10 cellular contexts compared by ENCODE assay signal in the genomic region with DNA sequence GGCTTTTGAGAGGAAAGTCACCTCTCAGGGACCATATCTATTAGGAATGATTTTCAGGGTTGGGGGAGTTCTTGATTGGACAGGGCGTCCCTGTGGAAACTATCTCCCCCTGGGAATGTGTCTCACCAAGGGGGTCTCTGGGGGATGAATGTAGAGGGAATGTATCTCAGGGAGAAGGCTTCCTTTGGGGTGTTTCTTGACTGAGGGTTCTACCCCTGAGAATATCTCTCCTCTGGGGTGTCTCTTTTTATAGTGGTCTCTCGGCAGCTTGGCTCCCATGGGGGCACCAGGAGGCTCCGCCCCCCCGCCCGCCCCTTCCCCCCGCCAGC. TPM values are rescaled to one million over a fixed set of nuclear protein-coding genes. Genes with fewer than 3 reads are reported as not detected.
DNase-seq lines count a peak whose midpoint lies in the region; ATAC-seq, FAIRE-seq and TF ChIP-seq lines count a peak whose summit lies in the region.
"Had no signal": no experiment of that assay in that cellular context is flagged by ENCODE, and none has a peak within 500 bp of the region (broad histone marks: within the 10 kb centered on the region; RNA-seq: fewer than 3 reads in every experiment).

No MANE protein-coding gene starts in this region.

- peaks cover 75% of the 10 kb centered on the region for H3K27me3 Mint-ChIP-seq in activated CD4-positive, alpha-beta T cell treated with anti-CD3 and anti-CD28 coated beads, Interleukin-2, amount 10 ng/mL, durations not matched to agents 7 days and 5 days

- DNase-seq in activated CD4-positive, alpha-beta T cell treated with anti-CD3 and anti-CD28 coated beads, Interleukin-2, amount 10 ng/mL, durations not matched to agents 7 days and 5 days = no peak
- DNase-seq in activated CD4-positive, alpha-beta T cell treated with anti-CD3 and anti-CD28 coated beads, Interleukin-2, amount 50 U/mL, for 48 hours = no peak
- DNase-seq in Karpas-422 (no peak), H1 (ENCODE audit: low read depth in 1 of 2, low spot score in 2 of 2) (peak in 1 of 2 experiments; percentile 63), GM19239 (ENCODE audit: insufficient read length, low spot score) (no peak), dermis blood vessel endothelial cell (no peak)
- DNase-seq in stimulated activated effector memory CD8-positive, alpha-beta T cell treated with anti-CD3 and anti-CD28 coated beads, Interleukin-12 subunit alpha, Interleukin-12 subunit beta, amount 100 ng/mL, for 72 hours (ENCODE audit: low spot score in 2 of 2) = no peak

- H3K4me2 ChIP-seq in Karpas-422 (ENCODE audit: low read depth, low read length, poor library complexity, severe bottlenecking) (peak overlapping the region; percentile 59), H1 (ENCODE audit: insufficient read depth in 1 of 2, low read depth in 2 of 2, low read length in 2 of 2) (peak overlapping the region; percentile 73 to 88)

- H3K27ac ChIP-seq in Karpas-422 (ENCODE audit: low read length) = no peak overlapping the region
- H3K27ac ChIP-seq in H1 (ENCODE audit: low read depth, low read length) = no peak overlapping the region
- H3K27ac ChIP-seq: colonic mucosa, right atrium auricular region had no signal

- no peak for TF ChIP-seq RAD21 in H1 (IDR thresholded peaks at IDR 0.05 in 1 of 2, conservative IDR thresholded peaks at IDR 0.05 in 1 of 2; ENCODE audit: low read depth in 2 of 2, low read length in 2 of 2)

- H3K9me3 Mint-ChIP-seq in activated CD4-positive, alpha-beta T cell treated with anti-CD3 and anti-CD28 coated beads, Interleukin-2, amount 10 ng/mL, durations not matched to agents 7 days and 5 days = no peaks in the 10 kb centered on the region
- no peaks in the 10 kb centered on the region for H3K9me3 Mint-ChIP-seq in stimulated activated effector memory CD8-positive, alpha-beta T cell treated with anti-CD3 and anti-CD28 coated beads, Interleukin-12 subunit alpha, Interleukin-12 subunit beta, amount 100 ng/mL, for 72 hours

- H2BK12ac ChIP-seq in H1 (ENCODE audit: low read depth, low read length) = no peak overlapping the region

- no peaks in the 10 kb centered on the region for H3K9me3 ChIP-seq in Karpas-422 (ENCODE audit: low read length)
- H3K9me3 ChIP-seq in H1 (ENCODE audit: insufficient read depth in 2 of 2, low read depth in 1 of 2, low read length in 1 of 2) = no peaks in the 10 kb centered on the region
- H3K9me3 ChIP-seq: colonic mucosa, right atrium auricular region had no signal

- H3K9me2 ChIP-seq in Karpas-422 (replicated peaks; ENCODE audit: insufficient read depth, low read length) = no peaks in the 10 kb centered on the region

- no peak overlapping the region for H3K4ac ChIP-seq in H1 (replicated peaks; ENCODE audit: insufficient read length, low read depth, low read length)

- H3K27ac Mint-ChIP-seq in activated CD4-positive, alpha-beta T cell treated with anti-CD3 and anti-CD28 coated beads, Interleukin-2, amount 10 ng/mL, durations not matched to agents 7 days and 5 days = peak overlapping the region; percentile 27
- no peak overlapping the region for H3K27ac Mint-ChIP-seq in stimulated activated effector memory CD8-positive, alpha-beta T cell treated with anti-CD3 and anti-CD28 coated beads, Interleukin-12 subunit alpha, Interleukin-12 subunit beta, amount 100 ng/mL, for 72 hours

- no peak overlapping the region for H4K8ac ChIP-seq in H1 (ENCODE audit: extremely low read depth, insufficient read depth, low read length)

- H3K23ac ChIP-seq in H1 (ENCODE audit: insufficient read length) = no peak overlapping the region

- CTCF ChIA-PET in activated CD4-positive, alpha-beta T cell treated with anti-CD3 and anti-CD28 coated beads, Interleukin-2, amount 10 ng/mL, durations not matched to agents 7 days and 5 days (lab: Charles Lee) = no interaction called here
- CTCF ChIA-PET in H1 (lab: Charles Lee; ENCODE audit: partially characterized antibody) = interaction anchor here (1.2 to 2.7 kb wide), 2 partner anchors 15 to 38 kb away, joined by 3 to 11 read pairs; no protein-coding TSS in a partner anchor

- TF ChIP-seq EP300 in H1 (IDR thresholded peaks at IDR 0.05; ENCODE audit: borderline replicate concordance in 1 of 2, low read depth in 2 of 2, low read length in 2 of 2) = no peak

- peaks cover 19% of the 10 kb centered on the region for H3K23me2 ChIP-seq in H1 (ENCODE audit: low read depth, low read length)

- H3K9ac ChIP-seq in Karpas-422 (ENCODE audit: low read length) (peak overlapping the region; percentile 18; the same call in 1 of the 2 replicates), H1 (replicated peaks in 1 of 4; ENCODE audit: extremely low read depth in 1 of 4, low read depth in 3 of 4, low read length in 3 of 4) (no peak overlapping the region)

- peak overlapping the region; percentile 11 for H3K4me3 Mint-ChIP-seq in activated CD4-positive, alpha-beta T cell treated with anti-CD3 and anti-CD28 coated beads, Interleukin-2, amount 10 ng/mL, durations not matched to agents 7 days and 5 days
- peak overlapping the region; percentile 21 for H3K4me3 Mint-ChIP-seq in stimulated activated effector memory CD8-positive, alpha-beta T cell treated with anti-CD3 and anti-CD28 coated beads, Interleukin-12 subunit alpha, Interleukin-12 subunit beta, amount 100 ng/mL, for 72 hours

- no peaks in the 10 kb centered on the region for H3K36me3 ChIP-seq in Karpas-422 (ENCODE audit: insufficient read depth, low read length)
- H3K36me3 ChIP-seq in H1 (ENCODE audit: control insufficient read depth in 2 of 4, insufficient read depth in 4 of 4, low read length in 3 of 4) = no peaks in the 10 kb centered on the region
- H3K36me3 ChIP-seq: colonic mucosa, right atrium auricular region had no signal

- H2BK20ac ChIP-seq in H1 (ENCODE audit: low read length) = no peak overlapping the region

- no peak overlapping the region for H3K56ac ChIP-seq in H1 (replicated peaks; ENCODE audit: insufficient read length, low read depth, low read length)

- no peaks in the 10 kb centered on the region for H3K79me2 ChIP-seq in Karpas-422 (ENCODE audit: low read length)
- H3K79me2 ChIP-seq in H1 (ENCODE audit: control insufficient read depth in 1 of 2, insufficient read depth in 2 of 2, low read length in 2 of 2) = no peaks in the 10 kb centered on the region

- H3K27me3 ChIP-seq in Karpas-422 (ENCODE audit: low read length) = no peaks in the 10 kb centered on the region
- H3K27me3 ChIP-seq in H1 (replicated peaks in 1 of 4; ENCODE audit: control insufficient read depth in 3 of 4, extremely low read depth in 1 of 4, insufficient read depth in 3 of 4, low read length in 3 of 4) = peaks cover 0 to 13% (median 9%) of the 10 kb centered on the region in 4 experiments; a peak in 5 of 7 replicates

- no peak overlapping the region for H4K91ac ChIP-seq in H1 (replicated peaks; ENCODE audit: insufficient read length, low read length)

- H2AFZ ChIP-seq in Karpas-422 (ENCODE audit: low read length) = no peak overlapping the region
- H2AFZ ChIP-seq in H1 (ENCODE audit: low read length) = no peak overlapping the region

- TF ChIP-seq POLR2A in H1 (IDR thresholded peaks at IDR 0.05; ENCODE audit: control extremely low read depth in 1 of 2, low read depth in 2 of 2, low read length in 2 of 2) = no peak

- POLR2A ChIA-PET in activated CD4-positive, alpha-beta T cell treated with anti-CD3 and anti-CD28 coated beads, Interleukin-2, amount 10 ng/mL, durations not matched to agents 7 days and 5 days (lab: Charles Lee) = no interaction called here
- POLR2A ChIA-PET in H1 (lab: Charles Lee; ENCODE audit: partially characterized antibody) = interaction anchor here (1.1 to 1.8 kb wide), 4 partner anchors 8 to 52 kb away, joined by 3 to 13 read pairs (median 4); a partner anchor contains a TSS

- H2BK5ac ChIP-seq in H1 (ENCODE audit: low read depth, low read length) = no peak overlapping the region

- peaks cover 20% of the 10 kb centered on the region for H3K4me1 Mint-ChIP-seq in activated CD4-positive, alpha-beta T cell treated with anti-CD3 and anti-CD28 coated beads, Interleukin-2, amount 10 ng/mL, durations not matched to agents 7 days and 5 days
- H3K4me1 Mint-ChIP-seq in stimulated activated effector memory CD8-positive, alpha-beta T cell treated with anti-CD3 and anti-CD28 coated beads, Interleukin-12 subunit alpha, Interleukin-12 subunit beta, amount 100 ng/mL, for 72 hours = peaks cover 36% of the 10 kb centered on the region

- H4K5ac ChIP-seq in H1 (ENCODE audit: insufficient read length, low read depth, low read length) = no peak overlapping the region

- 2% methylated on average over 6 of the region's 6 CpGs; no CpG with 5 or more reads in 1 of the 2 experiments for WGBS in H1 (ENCODE audit: extremely low coverage in 1 of 2, insufficient coverage in 1 of 2, insufficient read length in 1 of 2, insufficient replicate concordance in 2 of 2, low coverage in 1 of 2, low lambda C conversion rate in 2 of 2, missing lambda C conversion rate in 1 of 2), 2 experiments

- H2BK15ac ChIP-seq in H1 (ENCODE audit: low read length) = no peak overlapping the region

- no peak overlapping the region for H3K18ac ChIP-seq in H1 (ENCODE audit: extremely low read depth, low read length)

- no peak for ATAC-seq in stimulated activated effector memory CD8-positive, alpha-beta T cell treated with anti-CD3 and anti-CD28 coated beads, Interleukin-12 subunit alpha, Interleukin-12 subunit beta, amount 100 ng/mL, for 72 hours
- ATAC-seq in HG03354 (IDR thresholded peaks at IDR 0.05; ENCODE audit: poor library complexity, severe bottlenecking, unreplicated experiment) = no peak

- no peak overlapping the region for H2BK120ac ChIP-seq in H1 (replicated peaks; ENCODE audit: low read depth, low read length)

- TF ChIP-seq CTCF in H1 (IDR thresholded peaks at IDR 0.05; ENCODE audit: control extremely low read depth in 1 of 3, insufficient read depth in 1 of 3, low read depth in 1 of 3, low read length in 3 of 3) = no peak

- no peak for FAIRE-seq in H1 (lab: Jason Lieb, UNC)
- FAIRE-seq in GM19239 (lab: Jason Lieb, UNC) = no peak

- H3K4me1 ChIP-seq in Karpas-422 (ENCODE audit: low read length) (peaks cover 24% of the 10 kb centered on the region), H1 (replicated peaks in 1 of 4; ENCODE audit: control insufficient read depth in 3 of 4, insufficient read depth in 4 of 4, low read length in 3 of 4) (peaks cover 0 to 35% (median 19%) of the 10 kb centered on the region in 4 experiments; a peak in 6 of 7 replicates)

- no peaks in the 10 kb centered on the region for H3K79me1 ChIP-seq in H1 (ENCODE audit: low read depth, low read length)

- H3K14ac ChIP-seq in H1 (ENCODE audit: insufficient read length) = no peak overlapping the region

- no peaks in the 10 kb centered on the region for H3K36me3 Mint-ChIP-seq in activated CD4-positive, alpha-beta T cell treated with anti-CD3 and anti-CD28 coated beads, Interleukin-2, amount 10 ng/mL, durations not matched to agents 7 days and 5 days (ENCODE audit: low read depth)
- no peaks in the 10 kb centered on the region for H3K36me3 Mint-ChIP-seq in stimulated activated effector memory CD8-positive, alpha-beta T cell treated with anti-CD3 and anti-CD28 coated beads, Interleukin-12 subunit alpha, Interleukin-12 subunit beta, amount 100 ng/mL, for 72 hours

- H2AK5ac ChIP-seq in H1 (ENCODE audit: low read depth, low read length) = no peak overlapping the region

- H3K4me3 ChIP-seq in Karpas-422 (ENCODE audit: low read length) (peak overlapping the region; percentile 46; the same call in 1 of the 2 replicates), H1 (ENCODE audit: extremely low read depth in 1 of 4, insufficient read depth in 2 of 4, low read depth in 3 of 4, low read length in 4 of 4) (peak overlapping the region; percentile 7 to 50 (median 14); a peak in 4 of 8 replicates)

- H4K20me1 ChIP-seq in Karpas-422 (ENCODE audit: insufficient read depth, low read depth, low read length) (no peaks in the 10 kb centered on the region), H1 (replicated peaks in 1 of 2; ENCODE audit: control insufficient read depth in 1 of 2, insufficient read depth in 2 of 2, low read length in 2 of 2) (peaks cover 2 to 10% of the 10 kb centered on the region in 2 experiments)

RNA-seq across cellular contexts. Expression of a gene that starts 1.0 kb away (rescaled TPM):
- not detected for total RNA-seq in activated CD4-positive, alpha-beta T cell treated with anti-CD3 and anti-CD28 coated beads, Interleukin-2, amount 10 ng/mL, durations not matched to agents 7 days and 5 days
- total RNA-seq in Karpas-422 (2014; rRNA removed; shearing (Covaris generic); ENCODE audit: low replicate concordance) = not detected in 2 replicates
- total RNA-seq in H1 (2021; fragmentation: NEBNext Ultra II Directional; extraction: Animal tissue kit (Norgen Biotek cat#: 25700)) = 4.8 and 5.8 TPM in 2 replicates
- 4.0 and 4.4 TPM in 2 replicates for polyA plus RNA-seq in H1 (2011; rRNA removed)
- polyA plus RNA-seq in H1 (2011; cell fraction: cytosol; rRNA removed) = 1.8 TPM
- 2.5 TPM for polyA plus RNA-seq in H1 (2011; cell fraction: nucleus; rRNA removed)
- polyA plus RNA-seq in H1 (2012, experiment 1 of 2) = 3.6 to 6.2 TPM (median 5.2 TPM) in 4 replicates
- polyA plus RNA-seq in H1 (2012, experiment 2 of 2) = 6.8 TPM
- 5.0 TPM for polyA plus RNA-seq in H1 (2013, experiment 1 of 2)
- 5.6 TPM for polyA plus RNA-seq in H1 (2013, experiment 2 of 2)
- polyA minus RNA-seq in H1 (2011; rRNA and poly(A)+ RNA removed) = 1.7 and 2.8 TPM in 2 replicates
- polyA minus RNA-seq in H1 (2011; cell fraction: cytosol; rRNA and poly(A)+ RNA removed) = 5.1 TPM
- polyA minus RNA-seq in H1 (2011; cell fraction: nucleus; rRNA and poly(A)+ RNA removed) = 3.9 TPM
- not detected in 2 replicates for total RNA-seq in dermis blood vessel endothelial cell
- total RNA-seq: right atrium auricular region had no signal

RNA-seq across cellular contexts. Expression of a gene that starts 4.9 kb away (rescaled TPM):
- total RNA-seq in activated CD4-positive, alpha-beta T cell treated with anti-CD3 and anti-CD28 coated beads, Interleukin-2, amount 10 ng/mL, durations not matched to agents 7 days and 5 days = under 1 TPM; 0.35 to 0.67 TPM
- total RNA-seq in Karpas-422 (2014; rRNA removed; shearing (Covaris generic); ENCODE audit: low replicate concordance) = 0.48 and 3.3 TPM in 2 replicates
- total RNA-seq in H1 (2021; fragmentation: NEBNext Ultra II Directional; extraction: Animal tissue kit (Norgen Biotek cat#: 25700)) = 25.2 and 28.3 TPM in 2 replicates
- polyA plus RNA-seq in H1 (2011; rRNA removed) = 15.6 and 27.5 TPM in 2 replicates
- polyA plus RNA-seq in H1 (2011; cell fraction: cytosol; rRNA removed) = 17.6 TPM
- polyA plus RNA-seq in H1 (2011; cell fraction: nucleus; rRNA removed) = 85.6 TPM
- 21.7 to 26.3 TPM (median 23.3 TPM) in 4 replicates for polyA plus RNA-seq in H1 (2012, experiment 1 of 2)
- polyA plus RNA-seq in H1 (2012, experiment 2 of 2) = 14.4 TPM
- polyA plus RNA-seq in H1 (2013, experiment 1 of 2) = 12.8 TPM
- 11.6 TPM for polyA plus RNA-seq in H1 (2013, experiment 2 of 2)
- polyA minus RNA-seq in H1 (2011; rRNA and poly(A)+ RNA removed) = 13.8 and 28.0 TPM in 2 replicates
- 22.4 TPM for polyA minus RNA-seq in H1 (2011; cell fraction: cytosol; rRNA and poly(A)+ RNA removed)
- 23.5 TPM for polyA minus RNA-seq in H1 (2011; cell fraction: nucleus; rRNA and poly(A)+ RNA removed)
- 0.17 and 0.51 TPM in 2 replicates for total RNA-seq in dermis blood vessel endothelial cell
- total RNA-seq: right atrium auricular region had no signal

RNA-seq across cellular contexts. Expression of a gene that starts 27.0 kb away (rescaled TPM):
- 10 to 100 TPM; 34.9 to 39.3 TPM for total RNA-seq in activated CD4-positive, alpha-beta T cell treated with anti-CD3 and anti-CD28 coated beads, Interleukin-2, amount 10 ng/mL, durations not matched to agents 7 days and 5 days
- total RNA-seq in Karpas-422 (2014; rRNA removed; shearing (Covaris generic); ENCODE audit: low replicate concordance) = 37.8 and 48.4 TPM in 2 replicates
- 67.5 and 67.9 TPM in 2 replicates for total RNA-seq in H1 (2021; fragmentation: NEBNext Ultra II Directional; extraction: Animal tissue kit (Norgen Biotek cat#: 25700))
- 120 and 141 TPM in 2 replicates for polyA plus RNA-seq in H1 (2011; rRNA removed)
- 161 TPM for polyA plus RNA-seq in H1 (2011; cell fraction: cytosol; rRNA removed)
- polyA plus RNA-seq in H1 (2011; cell fraction: nucleus; rRNA removed) = 134 TPM
- polyA plus RNA-seq in H1 (2012, experiment 1 of 2) = 81.7 to 123 TPM (median 102 TPM) in 4 replicates
- polyA plus RNA-seq in H1 (2012, experiment 2 of 2) = 95.9 TPM
- 35.1 TPM for polyA plus RNA-seq in H1 (2013, experiment 1 of 2)
- polyA plus RNA-seq in H1 (2013, experiment 2 of 2) = 33.3 TPM
- 103 and 105 TPM in 2 replicates for polyA minus RNA-seq in H1 (2011; rRNA and poly(A)+ RNA removed)
- polyA minus RNA-seq in H1 (2011; cell fraction: cytosol; rRNA and poly(A)+ RNA removed) = 52.5 TPM
- 32.0 TPM for polyA minus RNA-seq in H1 (2011; cell fraction: nucleus; rRNA and poly(A)+ RNA removed)
- 19.6 and 45.6 TPM in 2 replicates for total RNA-seq in dermis blood vessel endothelial cell

RNA-seq across cellular contexts. Expression of a gene that starts 31.5 kb away (rescaled TPM):
- 10 to 100 TPM; 27.0 to 31.1 TPM for total RNA-seq in activated CD4-positive, alpha-beta T cell treated with anti-CD3 and anti-CD28 coated beads, Interleukin-2, amount 10 ng/mL, durations not matched to agents 7 days and 5 days
- 9.0 TPM in 1 of 2 replicates, not detected in the other for total RNA-seq in Karpas-422 (2014; rRNA removed; shearing (Covaris generic); ENCODE audit: low replicate concordance)
- 41.3 and 42.3 TPM in 2 replicates for total RNA-seq in H1 (2021; fragmentation: NEBNext Ultra II Directional; extraction: Animal tissue kit (Norgen Biotek cat#: 25700))
- polyA plus RNA-seq in H1 (2011; rRNA removed) = 3.4 and 8.2 TPM in 2 replicates
- 0.57 TPM for polyA plus RNA-seq in H1 (2011; cell fraction: cytosol; rRNA removed)
- polyA plus RNA-seq in H1 (2011; cell fraction: nucleus; rRNA removed) = 0.21 TPM
- polyA plus RNA-seq in H1 (2012, experiment 1 of 2) = 9.7 to 60.5 TPM (median 32.8 TPM) in 4 replicates
- 11.1 TPM for polyA plus RNA-seq in H1 (2012, experiment 2 of 2)
- polyA plus RNA-seq in H1 (2013, experiment 1 of 2) = 20.3 TPM
- 24.5 TPM for polyA plus RNA-seq in H1 (2013, experiment 2 of 2)
- 4.4 and 10.5 TPM in 2 replicates for polyA minus RNA-seq in H1 (2011; rRNA and poly(A)+ RNA removed)
- not detected for polyA minus RNA-seq in H1 (2011; cell fraction: cytosol; rRNA and poly(A)+ RNA removed)
- not detected for polyA minus RNA-seq in H1 (2011; cell fraction: nucleus; rRNA and poly(A)+ RNA removed)
- 0.23 TPM in 1 of 2 replicates, not detected in the other for total RNA-seq in dermis blood vessel endothelial cell
- total RNA-seq: right atrium auricular region had no signal

RNA-seq across cellular contexts. Expression of a gene that starts 31.8 kb away (rescaled TPM):
- 100 to 1,000 TPM; 274 to 288 TPM for total RNA-seq in activated CD4-positive, alpha-beta T cell treated with anti-CD3 and anti-CD28 coated beads, Interleukin-2, amount 10 ng/mL, durations not matched to agents 7 days and 5 days
- total RNA-seq in Karpas-422 (2014; rRNA removed; shearing (Covaris generic); ENCODE audit: low replicate concordance) = 372 and 566 TPM in 2 replicates
- 380 and 404 TPM in 2 replicates for total RNA-seq in H1 (2021; fragmentation: NEBNext Ultra II Directional; extraction: Animal tissue kit (Norgen Biotek cat#: 25700))
- 748 and 904 TPM in 2 replicates for polyA plus RNA-seq in H1 (2011; rRNA removed)
- polyA plus RNA-seq in H1 (2011; cell fraction: cytosol; rRNA removed) = 586 TPM
- 569 TPM for polyA plus RNA-seq in H1 (2011; cell fraction: nucleus; rRNA removed)
- polyA plus RNA-seq in H1 (2012, experiment 1 of 2) = 543 to 655 TPM (median 640 TPM) in 4 replicates
- 855 TPM for polyA plus RNA-seq in H1 (2012, experiment 2 of 2)
- 237 TPM for polyA plus RNA-seq in H1 (2013, experiment 1 of 2)
- polyA plus RNA-seq in H1 (2013, experiment 2 of 2) = 231 TPM
- 210 and 286 TPM in 2 replicates for polyA minus RNA-seq in H1 (2011; rRNA and poly(A)+ RNA removed)
- 286 TPM for polyA minus RNA-seq in H1 (2011; cell fraction: cytosol; rRNA and poly(A)+ RNA removed)
- 120 TPM for polyA minus RNA-seq in H1 (2011; cell fraction: nucleus; rRNA and poly(A)+ RNA removed)
- total RNA-seq in dermis blood vessel endothelial cell = 214 and 278 TPM in 2 replicates
